ENCODE assay signal across 17 cellular contexts in the genomic region with DNA sequence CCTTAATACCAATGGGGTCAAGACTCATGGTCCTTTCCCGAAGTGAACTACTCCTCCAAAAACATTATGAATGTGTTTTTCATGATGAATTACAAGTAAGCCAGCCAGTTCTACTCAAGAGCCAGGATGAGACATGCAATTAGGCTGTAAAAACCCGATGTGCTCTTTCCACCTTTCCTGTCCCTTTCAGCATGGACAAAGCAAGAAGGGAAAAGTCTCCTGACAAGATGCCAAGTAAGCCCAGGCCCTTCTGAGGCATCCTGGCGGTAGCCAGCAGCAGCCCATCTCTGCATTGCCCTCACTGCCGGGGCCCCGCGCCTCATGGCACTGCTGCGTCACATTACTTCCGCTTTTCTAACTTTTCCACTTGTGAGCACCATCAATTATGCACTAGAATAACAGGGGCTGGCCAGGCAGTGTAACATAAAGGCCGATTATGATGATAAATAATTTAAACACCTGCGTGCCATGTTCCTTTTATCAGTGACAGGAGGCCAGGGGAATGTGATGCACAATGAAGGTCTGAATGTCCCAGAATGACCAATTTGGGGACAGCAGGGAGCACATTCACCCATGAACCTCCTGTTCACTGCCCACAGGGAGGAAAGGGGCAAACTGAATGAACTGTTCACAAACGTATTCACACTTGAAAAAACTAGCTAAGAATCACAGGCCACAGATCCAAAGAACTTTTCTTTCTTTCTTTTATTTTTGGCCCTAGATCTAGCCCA. TPM values are rescaled to one million over a fixed set of nuclear protein-coding genes. Genes with fewer than 3 reads are reported as not detected.
DNase-seq lines count a peak whose midpoint lies in the region; ATAC-seq and TF ChIP-seq lines count a peak whose summit lies in the region.
"Had no signal": no experiment of that assay in that cellular context is flagged by ENCODE, and none has a peak within 500 bp of the region (broad histone marks: within the 10 kb centered on the region; RNA-seq: fewer than 3 reads in every experiment).

No MANE protein-coding gene starts in this region.

- no peaks in the 10 kb centered on the region for H3K36me3 ChIP-seq in MM.1S (replicated peaks; ENCODE audit: insufficient read depth, low read length)
- H3K36me3 ChIP-seq: esophagus squamous epithelium, Peyer's patch had no signal

- H3K27ac ChIP-seq in MM.1S (ENCODE audit: low read length): no peak overlapping the region
- H3K27ac ChIP-seq: esophagus squamous epithelium, Peyer's patch had no signal

- peaks cover 4% of the 10 kb centered on the region for H3K9me3 Mint-ChIP-seq in type B pancreatic cell
- H3K9me3 Mint-ChIP-seq: activated naive CD4-positive, alpha-beta T cell treated with anti-CD3 and anti-CD28 coated beads, Interleukin-2, amount 50 U/mL, for 24 hours had no signal

- DNase-seq in NOMO-1 (lab: John Stamatoyannopoulos, UW; ENCODE audit: unreplicated experiment in 2 of 2) (peak; percentile 9 to 33), NOMO-1 treated with dmso at 0.1 percent for 144 hours (lab: John Stamatoyannopoulos, UW; ENCODE audit: unreplicated experiment) (no peak), amniotic epithelial cell (ENCODE audit: low read depth) (peak; percentile 52), fibroblast of villous mesenchyme (ENCODE audit: low read depth) (peak; percentile 53), type B pancreatic cell (ENCODE audit: extremely low spot score, unreplicated experiment) (no peak), MM.1S (no peak), NCI-H510A (lab: John Stamatoyannopoulos, UW) (no peak)
- DNase-seq: 8988T; activated CD4-positive, CD25-positive, alpha-beta regulatory T cell treated with anti-CD3 and anti-CD28 coated beads, Interleukin-2, amount 50 U/mL, for 72 hours; Caco-2; esophagus squamous epithelium; mesenchymal stem cell; NCI-H1092 treated with DMSO at 0.1 percent for 48 hours; NCI-H510A treated with DMSO at 0.1 percent for 48 hours; Peyer's patch had no signal

- peak overlapping the region; percentile 65 for H3K4me3 Mint-ChIP-seq in type B pancreatic cell
- H3K4me3 Mint-ChIP-seq: activated naive CD4-positive, alpha-beta T cell treated with anti-CD3 and anti-CD28 coated beads, Interleukin-2, amount 50 U/mL, for 24 hours had no signal

- H4K20me1 ChIP-seq in MM.1S (ENCODE audit: insufficient read depth, low read length): no peaks in the 10 kb centered on the region

- ATAC-seq in HG03196 (IDR thresholded peaks at IDR 0.05; ENCODE audit: unreplicated experiment): no peak

- H3K27ac Mint-ChIP-seq in type B pancreatic cell: peak overlapping the region; percentile 69
- H3K27ac Mint-ChIP-seq: activated naive CD4-positive, alpha-beta T cell treated with anti-CD3 and anti-CD28 coated beads, Interleukin-2, amount 50 U/mL, for 24 hours had no signal

- no peak overlapping the region for H2AFZ ChIP-seq in MM.1S (ENCODE audit: low read length)

- peaks cover 4% of the 10 kb centered on the region for H3K27me3 Mint-ChIP-seq in type B pancreatic cell

- no peaks in the 10 kb centered on the region for H3F3A ChIP-seq in MM.1S (ENCODE audit: insufficient read depth, low read length)

- H3K9me2 ChIP-seq in MM.1S (replicated peaks; ENCODE audit: insufficient read depth, low read length): no peaks in the 10 kb centered on the region

- H3K9ac ChIP-seq in MM.1S (ENCODE audit: low read length): no peak overlapping the region

- peaks cover 20% of the 10 kb centered on the region for H3K36me3 Mint-ChIP-seq in type B pancreatic cell
- H3K36me3 Mint-ChIP-seq: activated naive CD4-positive, alpha-beta T cell treated with anti-CD3 and anti-CD28 coated beads, Interleukin-2, amount 50 U/mL, for 24 hours had no signal

- H3K27me3 ChIP-seq in MM.1S (replicated peaks; ENCODE audit: insufficient read depth, low read length): no peaks in the 10 kb centered on the region
- H3K27me3 ChIP-seq: esophagus squamous epithelium, Peyer's patch had no signal

- H3K4me3 ChIP-seq in fibroblast of villous mesenchyme (ENCODE audit: low read depth, low read length) (no peak overlapping the region), MM.1S (ENCODE audit: low read length) (no peak overlapping the region)
- H3K4me3 ChIP-seq: esophagus squamous epithelium, Peyer's patch had no signal

- H3K4me1 Mint-ChIP-seq in type B pancreatic cell (ENCODE audit: unreplicated experiment): peaks cover 42% of the 10 kb centered on the region
- H3K4me1 Mint-ChIP-seq: activated naive CD4-positive, alpha-beta T cell treated with anti-CD3 and anti-CD28 coated beads, Interleukin-2, amount 50 U/mL, for 24 hours had no signal

- H3K9me3 ChIP-seq in MM.1S (replicated peaks; ENCODE audit: insufficient read depth, low read length): no peaks in the 10 kb centered on the region
- H3K9me3 ChIP-seq: Caco-2, esophagus squamous epithelium, Peyer's patch had no signal

- TF ChIP-seq CTCF in fibroblast of villous mesenchyme (IDR thresholded peaks at IDR 0.05; ENCODE audit: insufficient read depth, low read depth, low read length): no peak
- TF ChIP-seq CTCF in type B pancreatic cell (conservative IDR thresholded peaks at IDR 0.05): no peak
- no peak for TF ChIP-seq CTCF in MM.1S (IDR thresholded peaks at IDR 0.05; ENCODE audit: low read length)

- H3K4me2 ChIP-seq in MM.1S (ENCODE audit: low read depth, low read length): no peak overlapping the region

- no peaks in the 10 kb centered on the region for H3K4me1 ChIP-seq in MM.1S (ENCODE audit: low read length)
- H3K4me1 ChIP-seq: Caco-2, Peyer's patch had no signal

- no peaks in the 10 kb centered on the region for H3K79me2 ChIP-seq in MM.1S (ENCODE audit: low read length)

RNA-seq across cellular contexts. Expression of a gene that starts 37.4 kb away (rescaled TPM):
- 3.2 and 6.5 TPM in 2 replicates for total RNA-seq in fibroblast of villous mesenchyme
- total RNA-seq in type B pancreatic cell (ENCODE audit: low replicate concordance): 35.7 and 65.0 TPM in 2 replicates

Comparison
In these comparisons a context has a peak if more than half of its experiments do, and no peak if none do; other contexts are left out.
1. DNase-seq: peak in NOMO-1 (2 of 2), amniotic epithelial cell (single experiment) and fibroblast of villous mesenchyme (single experiment); none in NOMO-1 treated with dmso at 0.1 percent for 144 hours (single experiment), type B pancreatic cell (single experiment), MM.1S (single experiment) and NCI-H510A (single experiment).